Comparison of ENCODE assay signal across 8 cellular contexts in genomic region chr7:138008588-138009349, GRCh38. TPM values are rescaled to one million over a fixed set of nuclear protein-coding genes. Genes with fewer than 3 reads are reported as not detected.
DNase-seq lines count a peak whose midpoint lies in the region; ATAC-seq and TF ChIP-seq lines count a peak whose summit lies in the region.

No MANE protein-coding gene starts in this region.

- no peak overlapping the region for H3K4me3 Mint-ChIP-seq in activated CD4-positive, alpha-beta T cell treated with anti-CD3 and anti-CD28 coated beads for 36 hours
- H3K4me3 Mint-ChIP-seq in activated B cell treated with CpG ODN at 0.5 μM for 24 hours = no peak overlapping the region

- H4K91ac ChIP-seq in neuronal stem cell (ENCODE audit: low read depth, low read length, poor library complexity) = no peak overlapping the region

- no peak overlapping the region for H3K27ac Mint-ChIP-seq in activated CD4-positive, alpha-beta T cell treated with anti-CD3 and anti-CD28 coated beads for 36 hours
- H3K27ac Mint-ChIP-seq in activated B cell treated with CpG ODN at 0.5 μM for 24 hours = no peak overlapping the region

- TF ChIP-seq CTCF in activated B cell treated with CpG ODN at 0.5 μM for 24 hours (IDR thresholded peaks at IDR 0.05) = peak; percentile 19
- peak; percentile 93 for TF ChIP-seq CTCF in fibroblast of mammary gland (conservative IDR thresholded peaks at IDR 0.05; ENCODE audit: control insufficient read depth, insufficient read depth, low read depth, low read length)

- H4K8ac ChIP-seq in neuronal stem cell (ENCODE audit: low read depth, low read length) = no peak overlapping the region

- DNase-seq in activated CD4-positive, alpha-beta T cell treated with anti-CD3 and anti-CD28 coated beads for 36 hours = peak; percentile 29
- no peak for DNase-seq in activated CD4-positive, alpha-beta T cell treated with anti-CD3 and anti-CD28 coated beads, Interleukin-2, amount 50 U/mL, for 48 hours
- peak; percentile 70 for DNase-seq in NCI-H2196 (lab: John Stamatoyannopoulos, UW; ENCODE audit: unreplicated experiment)
- no peak for DNase-seq in activated B cell treated with CpG ODN at 0.5 μM for 24 hours
- peak; percentile 76 for DNase-seq in fibroblast of mammary gland (ENCODE audit: low read depth)
- peak; percentile 66 for DNase-seq in neuronal stem cell (ENCODE audit: low spot score)

- WGBS in neuronal stem cell (ENCODE audit: extremely low coverage in 2 of 2, insufficient read length in 2 of 2, insufficient replicate concordance in 1 of 2), 2 donors = no CpG with 5 or more reads among the region's 17 CpGs

- intact Hi-C loops in activated CD4-positive, alpha-beta T cell treated with anti-CD3 and anti-CD28 coated beads for 36 hours (cut with DNase I, micrococcal nuclease) = loop anchor here (1.0 to 2.0 kb wide), 5 partner anchors 105 to 730 kb away; no protein-coding TSS in a partner anchor
- intact Hi-C loops in activated B cell treated with CpG ODN at 0.5 μM for 24 hours (cut with micrococcal nuclease) = loop anchor here (1.0 kb wide), 2 partner anchors 105 to 402 kb away; no protein-coding TSS in a partner anchor

- H3K4me1 ChIP-seq in neuronal stem cell (ENCODE audit: control insufficient read depth in 2 of 2, insufficient read depth in 1 of 2, low read depth in 1 of 2, low read length in 2 of 2) = peaks cover 1 to 3% of the 10 kb centered on the region in 2 donors

- peak; percentile 53 for ATAC-seq in activated CD4-positive, alpha-beta T cell treated with anti-CD3 and anti-CD28 coated beads for 36 hours
- ATAC-seq in HG02610 (IDR thresholded peaks at IDR 0.05; ENCODE audit: unreplicated experiment) = peak; percentile 48
- peak; percentile 75 for ATAC-seq in activated B cell treated with CpG ODN at 0.5 μM for 24 hours (ENCODE audit: low read depth)
- ATAC-seq in GM19035 (IDR thresholded peaks at IDR 0.05; ENCODE audit: unreplicated experiment) = no peak

- CTCF ChIA-PET in activated CD4-positive, alpha-beta T cell treated with anti-CD3 and anti-CD28 coated beads for 36 hours (lab: Charles Lee) = interaction anchor here (0.7 to 12.1 kb wide), 19 partner anchors 9 to 355 kb away, joined by 3 to 247 read pairs (median 4); no protein-coding TSS in a partner anchor
- CTCF ChIA-PET in activated B cell treated with CpG ODN at 0.5 μM for 24 hours (lab: Charles Lee) = interaction anchor here (0.7 to 4.7 kb wide), 13 partner anchors 9 to 730 kb away, joined by 3 to 121 read pairs (median 6); no protein-coding TSS in a partner anchor

- no peaks in the 10 kb centered on the region for H3K9me3 ChIP-seq in neuronal stem cell (replicated peaks in 1 of 2; ENCODE audit: control insufficient read depth in 2 of 2, insufficient read depth in 1 of 2, low read depth in 1 of 2, low read length in 2 of 2)

- H3K18ac ChIP-seq in neuronal stem cell (ENCODE audit: low read length) = peak overlapping the region; percentile 73

- no peak overlapping the region for H3K23ac ChIP-seq in neuronal stem cell (ENCODE audit: low read depth, low read length, poor library complexity)

- H3K27me3 Mint-ChIP-seq in activated CD4-positive, alpha-beta T cell treated with anti-CD3 and anti-CD28 coated beads for 36 hours = peaks cover 2% of the 10 kb centered on the region
- H3K27me3 Mint-ChIP-seq in activated B cell treated with CpG ODN at 0.5 μM for 24 hours = no peaks in the 10 kb centered on the region

- H3K27me3 ChIP-seq in neuronal stem cell (ENCODE audit: control insufficient read depth in 3 of 3, insufficient read depth in 3 of 3, low read depth in 1 of 3, low read length in 3 of 3) = no peaks in the 10 kb centered on the region

- H3K4me3 ChIP-seq in fibroblast of mammary gland (ENCODE audit: control insufficient read depth, low read depth, low read length) (no peak overlapping the region), neuronal stem cell (ENCODE audit: low read length in 2 of 2) (peak overlapping the region in 1 of 2 donors; percentile 2)

- no peaks in the 10 kb centered on the region for H3K36me3 Mint-ChIP-seq in activated CD4-positive, alpha-beta T cell treated with anti-CD3 and anti-CD28 coated beads for 36 hours (ENCODE audit: low read depth)
- H3K36me3 Mint-ChIP-seq in activated B cell treated with CpG ODN at 0.5 μM for 24 hours (ENCODE audit: low read depth) = no peaks in the 10 kb centered on the region

- H3K36me3 ChIP-seq in neuronal stem cell (replicated peaks in 1 of 2; ENCODE audit: control insufficient read depth in 2 of 2, insufficient read depth in 2 of 2, low read length in 2 of 2) = no peaks in the 10 kb centered on the region

- H2BK12ac ChIP-seq in neuronal stem cell (ENCODE audit: low read length) = no peak overlapping the region

- peaks cover 3% of the 10 kb centered on the region for H3K4me1 Mint-ChIP-seq in activated CD4-positive, alpha-beta T cell treated with anti-CD3 and anti-CD28 coated beads for 36 hours
- peaks cover 5% of the 10 kb centered on the region for H3K4me1 Mint-ChIP-seq in activated B cell treated with CpG ODN at 0.5 μM for 24 hours

- no peak overlapping the region for H3K9ac ChIP-seq in neuronal stem cell (ENCODE audit: low read depth, low read length, poor library complexity)

- no peak overlapping the region for H2BK15ac ChIP-seq in neuronal stem cell (ENCODE audit: low read length)

- no peak overlapping the region for H3K14ac ChIP-seq in neuronal stem cell (ENCODE audit: low read length)

- H2AK5ac ChIP-seq in neuronal stem cell (ENCODE audit: low read depth, low read length) = peak overlapping the region; percentile 8

- H3K9me3 Mint-ChIP-seq in activated CD4-positive, alpha-beta T cell treated with anti-CD3 and anti-CD28 coated beads for 36 hours (ENCODE audit: low read depth) = no peaks in the 10 kb centered on the region
- no peaks in the 10 kb centered on the region for H3K9me3 Mint-ChIP-seq in activated B cell treated with CpG ODN at 0.5 μM for 24 hours

- POLR2A ChIA-PET in activated CD4-positive, alpha-beta T cell treated with anti-CD3 and anti-CD28 coated beads for 36 hours (lab: Charles Lee) = no interaction called here
- POLR2A ChIA-PET in activated B cell treated with CpG ODN at 0.5 μM for 24 hours (lab: Charles Lee) = no interaction called here

- no peak overlapping the region for H3K4me2 ChIP-seq in neuronal stem cell (ENCODE audit: insufficient read depth, low read length, poor library complexity, severe bottlenecking)

- H2BK120ac ChIP-seq in neuronal stem cell (ENCODE audit: low read depth, low read length) = no peak overlapping the region

- peak overlapping the region; percentile 90 for H2AFZ ChIP-seq in neuronal stem cell (ENCODE audit: low read length)

- H3K79me1 ChIP-seq in neuronal stem cell (ENCODE audit: low read depth, low read length) = no peaks in the 10 kb centered on the region

- no peak overlapping the region for H3K27ac ChIP-seq in neuronal stem cell (replicated peaks; ENCODE audit: low read length)

- no peak overlapping the region for H3K4ac ChIP-seq in neuronal stem cell (ENCODE audit: low read length)

- H2BK5ac ChIP-seq in neuronal stem cell (ENCODE audit: low read length) = no peak overlapping the region

RNA-seq across cellular contexts. Expression of gene CREB3L2, which starts 6.9 kb away (rescaled TPM):
- total RNA-seq in activated CD4-positive, alpha-beta T cell treated with anti-CD3 and anti-CD28 coated beads for 36 hours = 10 to 100 TPM; 24.4 to 28.7 TPM
- total RNA-seq in activated B cell treated with CpG ODN at 0.5 μM for 24 hours = 16.6 and 21.7 TPM in 2 replicates
- polyA plus RNA-seq in neuronal stem cell (2013, experiment 1 of 2) = 18.4 TPM
- polyA plus RNA-seq in neuronal stem cell (2013, experiment 2 of 2) = 19.4 TPM

Comparison
In these comparisons a context has a peak if more than half of its experiments do, and no peak if none do; other contexts are left out.
1. DNase-seq: peak in activated CD4-positive, alpha-beta T cell treated with anti-CD3 and anti-CD28 coated beads for 36 hours (single experiment), NCI-H2196 (single experiment), fibroblast of mammary gland (single experiment) and neuronal stem cell (single experiment); none in activated CD4-positive, alpha-beta T cell treated with anti-CD3 and anti-CD28 coated beads, Interleukin-2, amount 50 U/mL, for 48 hours (0 of 2) and activated B cell treated with CpG ODN at 0.5 μM for 24 hours (single experiment).